ENCODE assay signal across 1 cellular context in genomic region chr15:96491696-96492644, GRCh38.
A peak's percentile ranks its signal among the peaks of the same experiment; 100 is the strongest.
TF ChIP-seq lines count a peak whose summit lies in the region.

No MANE protein-coding gene starts in this region.

TF ChIP-seq in H1, 55 proteins besides CTCF, POLR2A, EP300 and RAD21:
- TF ChIP-seq KDM4A (IDR thresholded peaks at IDR 0.05; ENCODE audit: low read depth, low read length, severe bottlenecking): peak; percentile 61
- TF ChIP-seq, protein P1, sequence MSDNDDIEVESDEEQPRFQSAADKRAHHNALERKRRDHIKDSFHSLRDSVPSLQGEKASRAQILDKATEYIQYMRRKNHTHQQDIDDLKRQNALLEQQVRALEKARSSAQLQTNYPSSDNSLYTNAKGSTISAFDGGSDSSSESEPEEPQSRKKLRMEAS (IDR thresholded peaks at IDR 0.05): 0 out of 2 replicates have a peak, but pooled peaks have one; percentile 9
- TF ChIP-seq E2F6 (IDR thresholded peaks at IDR 0.05): peak; percentile 32; the same call in 1 of the 2 replicates
